22 cellular contexts compared by ENCODE assay signal in genomic region chr2:30250421-30250820, GRCh38. TPM values are rescaled to one million over a fixed set of nuclear protein-coding genes. Genes with fewer than 3 reads are reported as not detected.
DNase-seq lines count a peak whose midpoint lies in the region; ATAC-seq and TF ChIP-seq lines count a peak whose summit lies in the region.
"Had no signal": no experiment of that assay in that cellular context is flagged by ENCODE, and none has a peak within 500 bp of the region (broad histone marks: within the 10 kb centered on the region; RNA-seq: fewer than 3 reads in every experiment).

No MANE protein-coding gene starts in this region.

- H3K36me3 ChIP-seq in heart left ventricle: peaks cover 0 to 26% (median 0%) of the 10 kb centered on the region in 9 donors
- H3K36me3 ChIP-seq in WERI-Rb-1: no peaks in the 10 kb centered on the region
- H3K36me3 ChIP-seq: esophagus squamous epithelium, gastroesophageal sphincter, neutrophil had no signal

- peak overlapping the region; percentile 1 for H3K4me3 Mint-ChIP-seq in activated T-helper 1 cell treated with anti-CD3 and anti-CD28 coated beads, Interleukin-12 subunit alpha, Interleukin-12 subunit beta, Interleukin-2, Interleukin-4 antibody, amounts not matched to agents 30 ng/mL and 10 ng/mL and 1 ng/mL, durations not matched to agents 14 hours and 24 hours and 36 hours
- peak overlapping the region; percentile 34 for H3K4me3 Mint-ChIP-seq in memory B cell
- H3K4me3 Mint-ChIP-seq in stimulated activated naive CD8-positive, alpha-beta T cell treated with anti-CD3 and anti-CD28 coated beads, Interleukin-15, amount 100 ng/mL, for 72 hours: peak overlapping the region; percentile 13 to 55
- H3K4me3 Mint-ChIP-seq: activated CD4-positive, alpha-beta T cell treated with anti-CD3 and anti-CD28 coated beads, Interleukin-2, amount 10 ng/mL, durations not matched to agents 7 days and 5 days; T-helper 1 cell treated with Interleukin-12 subunit alpha and Interleukin-12 subunit beta and Interleukin-4 antibody, amounts not matched to agents 30 μg/mL and 1 μg/mL, for 36 hours had no signal

- intact Hi-C loops in heart left ventricle (cut with DNase I) (no loop called here), left cardiac atrium (cut with DNase I) (no loop called here)
- intact Hi-C loops in activated T-helper 1 cell treated with anti-CD3 and anti-CD28 coated beads, Interleukin-12 subunit alpha, Interleukin-12 subunit beta, Interleukin-2, Interleukin-4 antibody, amounts not matched to agents 30 ng/mL and 10 ng/mL and 1 ng/mL, durations not matched to agents 14 hours and 24 hours and 36 hours (cut with micrococcal nuclease): no loop called here

- H3K27me3 ChIP-seq in heart left ventricle (no peaks in the 10 kb centered on the region), WERI-Rb-1 (ENCODE audit: insufficient read depth, low read depth, severe bottlenecking) (no peaks in the 10 kb centered on the region)
- H3K27me3 ChIP-seq: esophagus squamous epithelium, gastroesophageal sphincter, neutrophil had no signal

- H3K9me3 ChIP-seq in heart left ventricle (no peaks in the 10 kb centered on the region), WERI-Rb-1 (ENCODE audit: severe bottlenecking) (no peaks in the 10 kb centered on the region)
- H3K9me3 ChIP-seq: esophagus squamous epithelium, gastroesophageal sphincter, neutrophil had no signal

- peak overlapping the region in 9 of 12 donors; percentile 2 to 89 (median 53) for H3K27ac ChIP-seq in heart left ventricle
- no peak overlapping the region for H3K27ac ChIP-seq in WERI-Rb-1
- H3K27ac ChIP-seq: KMS-11, neutrophil had no signal

- DNase-seq in heart left ventricle (no peak), left cardiac atrium (no peak), memory B cell (ENCODE audit: low spot score in 2 of 2) (no peak), WERI-Rb-1 (no peak), iPS-NIHi7 (ENCODE audit: extremely low spot score) (no peak)
- no peak for DNase-seq in activated T-helper 1 cell treated with anti-CD3 and anti-CD28 coated beads, Interleukin-12 subunit alpha, Interleukin-12 subunit beta, Interleukin-2, Interleukin-4 antibody, amounts not matched to agents 30 ng/mL and 10 ng/mL and 1 ng/mL, durations not matched to agents 14 hours and 24 hours and 36 hours (ENCODE audit: low spot score)
- DNase-seq in stimulated activated naive CD8-positive, alpha-beta T cell treated with anti-CD3 and anti-CD28 coated beads, Interleukin-15, amount 100 ng/mL, for 72 hours: no peak
- DNase-seq: activated CD4-positive, alpha-beta T cell treated with anti-CD3 and anti-CD28 coated beads, Interleukin-2, amount 10 ng/mL, durations not matched to agents 7 days and 5 days; activated naive CD4-positive, alpha-beta T cell treated with Interleukin-2 at 50 U/mL for 16 hours; DMS79; effector memory CD4-positive, alpha-beta T cell; esophagus squamous epithelium; GOT3; NCI-H1694; NCI-H774; SHP77 treated with DMSO at 0.1 percent for 48 hours; stimulated activated CD4-positive, alpha-beta T cell treated with anti-CD3 and anti-CD28 coated beads, Interleukin-12 subunit alpha, Interleukin-12 subunit beta, amount 100 ng/mL, for 4 hours had no signal

- no peaks in the 10 kb centered on the region for H3K27me3 Mint-ChIP-seq in activated T-helper 1 cell treated with anti-CD3 and anti-CD28 coated beads, Interleukin-12 subunit alpha, Interleukin-12 subunit beta, Interleukin-2, Interleukin-4 antibody, amounts not matched to agents 30 ng/mL and 10 ng/mL and 1 ng/mL, durations not matched to agents 14 hours and 24 hours and 36 hours (ENCODE audit: insufficient read depth)
- H3K27me3 Mint-ChIP-seq in memory B cell: no peaks in the 10 kb centered on the region
- H3K27me3 Mint-ChIP-seq in stimulated activated naive CD8-positive, alpha-beta T cell treated with anti-CD3 and anti-CD28 coated beads, Interleukin-15, amount 100 ng/mL, for 72 hours: no peaks in the 10 kb centered on the region
- H3K27me3 Mint-ChIP-seq: activated CD4-positive, alpha-beta T cell treated with anti-CD3 and anti-CD28 coated beads, Interleukin-2, amount 10 ng/mL, durations not matched to agents 7 days and 5 days had no signal

- no peak overlapping the region for H3K4me3 ChIP-seq in heart left ventricle
- no peak overlapping the region for H3K4me3 ChIP-seq in WERI-Rb-1 (ENCODE audit: low read depth, low read length)
- H3K4me3 ChIP-seq: esophagus squamous epithelium, gastroesophageal sphincter had no signal

- no peak for TF ChIP-seq POLR2A in heart left ventricle (IDR thresholded peaks at IDR 0.05)

- no peak overlapping the region for H3K27ac Mint-ChIP-seq in activated T-helper 1 cell treated with anti-CD3 and anti-CD28 coated beads, Interleukin-12 subunit alpha, Interleukin-12 subunit beta, Interleukin-2, Interleukin-4 antibody, amounts not matched to agents 30 ng/mL and 10 ng/mL and 1 ng/mL, durations not matched to agents 14 hours and 24 hours and 36 hours
- H3K27ac Mint-ChIP-seq in memory B cell: peak overlapping the region; percentile 50
- peak overlapping the region in 1 of 2 donors; percentile 54 for H3K27ac Mint-ChIP-seq in stimulated activated naive CD8-positive, alpha-beta T cell treated with anti-CD3 and anti-CD28 coated beads, Interleukin-15, amount 100 ng/mL, for 72 hours
- H3K27ac Mint-ChIP-seq: activated CD4-positive, alpha-beta T cell treated with anti-CD3 and anti-CD28 coated beads, Interleukin-2, amount 10 ng/mL, durations not matched to agents 7 days and 5 days; T-helper 1 cell treated with Interleukin-12 subunit alpha and Interleukin-12 subunit beta and Interleukin-4 antibody, amounts not matched to agents 30 μg/mL and 1 μg/mL, for 36 hours had no signal

- peaks cover 17 to 100% (median 74%) of the 10 kb centered on the region in 12 donors for H3K4me1 ChIP-seq in heart left ventricle

- WGBS in heart left ventricle, 4 donors: 61 to 73% (median 69%) methylated on average over 5 to 6 of the region's 6 CpGs

- H3K36me3 Mint-ChIP-seq in activated T-helper 1 cell treated with anti-CD3 and anti-CD28 coated beads, Interleukin-12 subunit alpha, Interleukin-12 subunit beta, Interleukin-2, Interleukin-4 antibody, amounts not matched to agents 30 ng/mL and 10 ng/mL and 1 ng/mL, durations not matched to agents 14 hours and 24 hours and 36 hours (ENCODE audit: low read depth): peaks cover 76% of the 10 kb centered on the region
- H3K36me3 Mint-ChIP-seq in memory B cell: peaks cover 26% of the 10 kb centered on the region

- H3K4me1 Mint-ChIP-seq in activated T-helper 1 cell treated with anti-CD3 and anti-CD28 coated beads, Interleukin-12 subunit alpha, Interleukin-12 subunit beta, Interleukin-2, Interleukin-4 antibody, amounts not matched to agents 30 ng/mL and 10 ng/mL and 1 ng/mL, durations not matched to agents 14 hours and 24 hours and 36 hours (ENCODE audit: low read depth): peaks cover 76% of the 10 kb centered on the region
- H3K4me1 Mint-ChIP-seq in memory B cell: peaks cover 46% of the 10 kb centered on the region
- H3K4me1 Mint-ChIP-seq in stimulated activated naive CD8-positive, alpha-beta T cell treated with anti-CD3 and anti-CD28 coated beads, Interleukin-15, amount 100 ng/mL, for 72 hours: peaks cover 96% of the 10 kb centered on the region

- peaks cover 7% of the 10 kb centered on the region for H3K9me3 Mint-ChIP-seq in activated T-helper 1 cell treated with anti-CD3 and anti-CD28 coated beads, Interleukin-12 subunit alpha, Interleukin-12 subunit beta, Interleukin-2, Interleukin-4 antibody, amounts not matched to agents 30 ng/mL and 10 ng/mL and 1 ng/mL, durations not matched to agents 14 hours and 24 hours and 36 hours
- H3K9me3 Mint-ChIP-seq in memory B cell: no peaks in the 10 kb centered on the region
- peaks cover 8 to 9% of the 10 kb centered on the region in 2 donors for H3K9me3 Mint-ChIP-seq in stimulated activated naive CD8-positive, alpha-beta T cell treated with anti-CD3 and anti-CD28 coated beads, Interleukin-15, amount 100 ng/mL, for 72 hours

- ATAC-seq in heart left ventricle (no peak), left cardiac atrium (no peak), memory B cell (ENCODE audit: low read depth) (no peak), HG02870 (IDR thresholded peaks at IDR 0.05; ENCODE audit: unreplicated experiment) (no peak)
- ATAC-seq in stimulated activated naive CD8-positive, alpha-beta T cell treated with anti-CD3 and anti-CD28 coated beads, Interleukin-15, amount 100 ng/mL, for 72 hours: no peak
- ATAC-seq: gastroesophageal sphincter had no signal

- TF ChIP-seq CTCF in heart left ventricle (IDR thresholded peaks at IDR 0.05) (no peak), WERI-Rb-1 (IDR thresholded peaks at IDR 0.05; ENCODE audit: low read depth, low read length) (no peak)

RNA-seq across cellular contexts. Expression of gene LBH, which starts 19.1 kb away (rescaled TPM):
- 100 to 1,000 TPM; 125 to 226 (median 169) TPM for total RNA-seq in heart left ventricle
- 100 to 1,000 TPM in 1 of 2 donors, 10 to 100 TPM in 1; 54.2 to 166 TPM for polyA plus RNA-seq in heart left ventricle
- total RNA-seq in left cardiac atrium: 10 to 100 TPM; 14.6 to 19.1 TPM
- total RNA-seq in activated T-helper 1 cell treated with anti-CD3 and anti-CD28 coated beads, Interleukin-12 subunit alpha, Interleukin-12 subunit beta, Interleukin-2, Interleukin-4 antibody, amounts not matched to agents 30 ng/mL and 10 ng/mL and 1 ng/mL, durations not matched to agents 14 hours and 24 hours and 36 hours: 306 and 313 TPM in 2 replicates

Comparison
In these comparisons a context has a peak if more than half of its experiments do, and no peak if none do; other contexts are left out.
1. RNA of gene LBH, which starts 19.1 kb away (total RNA-seq): 306 to 313 TPM in activated T-helper 1 cell treated with anti-CD3 and anti-CD28 coated beads, Interleukin-12 subunit alpha, Interleukin-12 subunit beta, Interleukin-2, Interleukin-4 antibody, amounts not matched to agents 30 ng/mL and 10 ng/mL and 1 ng/mL, durations not matched to agents 14 hours and 24 hours and 36 hours and 125 to 226 TPM in heart left ventricle; 14.6 to 19.1 TPM in left cardiac atrium; every median in the first group is over 4 times any median in the second.
2. Peak in every context shown above with its lines, with median percentiles within 50 percentile points of each other: H3K4me3 Mint-ChIP-seq.